In the genomic region with DNA sequence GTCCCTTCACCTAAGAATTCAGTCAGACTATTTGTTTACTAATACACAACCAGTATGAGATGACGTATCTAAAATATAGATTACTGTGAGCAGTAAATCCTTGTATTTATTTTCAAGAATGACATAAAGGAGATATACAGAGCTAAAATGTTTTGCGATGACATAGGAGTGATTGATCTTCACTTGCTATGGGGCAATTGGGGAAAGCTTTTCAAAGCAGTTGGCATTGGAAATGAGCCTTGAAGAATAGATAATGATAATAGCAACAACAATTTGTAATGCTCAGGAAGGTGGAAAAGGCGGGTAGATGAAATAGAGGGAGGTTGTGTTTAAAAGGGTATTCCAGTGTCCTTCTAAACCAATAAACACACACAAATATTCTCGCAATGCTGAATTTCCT, we compare ENCODE assay signal across 30 cellular contexts.
"Had no signal": no experiment of that assay in that cellular context is flagged by ENCODE, and none has a peak within 500 bp of the region (broad histone marks: within the 10 kb centered on the region; RNA-seq: fewer than 3 reads in every experiment).

No MANE protein-coding gene starts in this region.

- H3K4me3 ChIP-seq: ovary, psoas muscle, skin epidermis, smooth muscle cell, spleen, suprapubic skin, testis, tibial artery, transverse colon, upper lobe of right lung, uterus had no signal

- H3K4me1 ChIP-seq: parathyroid adenoma, psoas muscle, spleen, suprapubic skin, testis, tibial artery, transverse colon, upper lobe of right lung, uterus had no signal

- H3K27ac Mint-ChIP-seq: naive B cell; naive thymus-derived CD8-positive, alpha-beta T cell; natural killer cell treated with Interleukin-12 subunit alpha and Interleukin-12 subunit beta and Interleukin-15 and Interleukin-18, amount 100 ng/mL, for 72 hours; progenitor cell of endocrine pancreas; stimulated activated memory B cell treated with anti-CD40 and anti-IgM and Interleukin-4, amounts not matched to agents 10 μg/mL and 1 μg/mL and 100 μg/mL, for 72 hours; stimulated activated naive CD8-positive, alpha-beta T cell treated with anti-CD3 and anti-CD28 coated beads, Interleukin-15, amount 100 ng/mL, for 72 hours; type B pancreatic cell had no signal

- H3K4me1 Mint-ChIP-seq: naive B cell; naive thymus-derived CD8-positive, alpha-beta T cell; stimulated activated memory B cell treated with anti-CD40 and anti-IgM and Interleukin-4, amounts not matched to agents 10 μg/mL and 1 μg/mL and 100 μg/mL, for 72 hours; stimulated activated naive CD8-positive, alpha-beta T cell treated with anti-CD3 and anti-CD28 coated beads, Interleukin-15, amount 100 ng/mL, for 72 hours had no signal

- DNase-seq: naive B cell; naive thymus-derived CD8-positive, alpha-beta T cell; occipital lobe; ovary; psoas muscle; right cardiac atrium; spleen; stimulated activated CD4-positive, alpha-beta T cell treated with anti-CD3 and anti-CD28 coated beads, Interleukin-12 subunit alpha, Interleukin-12 subunit beta, amount 100 ng/mL, for 4 hours; stimulated activated CD4-positive, alpha-beta T cell treated with anti-CD3 and anti-CD28 coated beads, Interleukin-1b, Interleukin-23, amount 100 ng/mL, for 48 hours; stimulated activated CD4-positive, alpha-beta T cell treated with anti-CD3 and anti-CD28 coated beads, Interleukin-4, amount 100 ng/mL, for 1 hour; stimulated activated CD4-positive, alpha-beta T cell treated with anti-CD3 and anti-CD28 coated beads, Interleukin-4, amount 100 ng/mL, for 4 hours; stimulated activated CD8-positive, alpha-beta memory T cell treated with anti-CD3 and anti-CD28 coated beads, Interleukin-4, amount 100 ng/mL, for 48 hours; stimulated activated naive CD4-positive, alpha-beta T cell; stimulated activated naive CD8-positive, alpha-beta T cell treated with anti-CD3 and anti-CD28 coated beads, Interleukin-15, amount 100 ng/mL, for 72 hours; stimulated activated naive CD8-positive, alpha-beta T cell treated with anti-CD3 and anti-CD28 coated beads, Interleukin-15, Interleukin-2, amounts not matched to agents 100 U/mL and 50 U/mL, for 24 hours; substantia nigra; testis; transverse colon; upper lobe of right lung; uterus had no signal

- H3K36me3 ChIP-seq: ovary, spleen, suprapubic skin, tibial artery, transverse colon, upper lobe of right lung, uterus had no signal

- H3K27me3 ChIP-seq: ovary, spleen, suprapubic skin, testis, tibial artery, transverse colon, upper lobe of right lung, uterus had no signal

- H3K79me2 ChIP-seq: parathyroid adenoma had no signal

- H3K36me3 Mint-ChIP-seq: naive B cell; stimulated activated memory B cell treated with anti-CD40 and anti-IgM and Interleukin-4, amounts not matched to agents 10 μg/mL and 1 μg/mL and 100 μg/mL, for 72 hours; type B pancreatic cell had no signal

- H3K9me3 Mint-ChIP-seq: nephron progenitor cell; stimulated activated memory B cell treated with anti-CD40 and anti-IgM and Interleukin-4, amounts not matched to agents 10 μg/mL and 1 μg/mL and 100 μg/mL, for 72 hours; type B pancreatic cell had no signal

- H3K27ac ChIP-seq: ovary, parathyroid adenoma, psoas muscle, skin epidermis, spleen, suprapubic skin, testis, tibial artery, transverse colon, upper lobe of right lung, uterus had no signal

- H2AFZ ChIP-seq: parathyroid adenoma had no signal

- H3K9me3 ChIP-seq: ovary, psoas muscle, suprapubic skin, testis, tibial artery, transverse colon, upper lobe of right lung, uterus had no signal

- H3K4me2 ChIP-seq: smooth muscle cell had no signal

- H3K4me3 Mint-ChIP-seq: naive B cell; naive thymus-derived CD8-positive, alpha-beta T cell; natural killer cell treated with Interleukin-12 subunit alpha and Interleukin-12 subunit beta and Interleukin-15 and Interleukin-18, amount 100 ng/mL, for 72 hours; nephron progenitor cell; stimulated activated memory B cell treated with anti-CD40 and anti-IgM and Interleukin-4, amounts not matched to agents 10 μg/mL and 1 μg/mL and 100 μg/mL, for 72 hours; stimulated activated naive CD8-positive, alpha-beta T cell treated with anti-CD3 and anti-CD28 coated beads, Interleukin-15, amount 100 ng/mL, for 72 hours; type B pancreatic cell had no signal

- H3K9ac ChIP-seq: parathyroid adenoma had no signal

- H3K27me3 Mint-ChIP-seq: naive B cell; naive thymus-derived CD8-positive, alpha-beta T cell; natural killer cell treated with Interleukin-12 subunit alpha and Interleukin-12 subunit beta and Interleukin-15 and Interleukin-18, amount 100 ng/mL, for 72 hours; progenitor cell of endocrine pancreas; stimulated activated memory B cell treated with anti-CD40 and anti-IgM and Interleukin-4, amounts not matched to agents 10 μg/mL and 1 μg/mL and 100 μg/mL, for 72 hours; stimulated activated naive CD8-positive, alpha-beta T cell treated with anti-CD3 and anti-CD28 coated beads, Interleukin-15, amount 100 ng/mL, for 72 hours had no signal
